Comparison of ENCODE assay signal across 8 cellular contexts in the genomic region with DNA sequence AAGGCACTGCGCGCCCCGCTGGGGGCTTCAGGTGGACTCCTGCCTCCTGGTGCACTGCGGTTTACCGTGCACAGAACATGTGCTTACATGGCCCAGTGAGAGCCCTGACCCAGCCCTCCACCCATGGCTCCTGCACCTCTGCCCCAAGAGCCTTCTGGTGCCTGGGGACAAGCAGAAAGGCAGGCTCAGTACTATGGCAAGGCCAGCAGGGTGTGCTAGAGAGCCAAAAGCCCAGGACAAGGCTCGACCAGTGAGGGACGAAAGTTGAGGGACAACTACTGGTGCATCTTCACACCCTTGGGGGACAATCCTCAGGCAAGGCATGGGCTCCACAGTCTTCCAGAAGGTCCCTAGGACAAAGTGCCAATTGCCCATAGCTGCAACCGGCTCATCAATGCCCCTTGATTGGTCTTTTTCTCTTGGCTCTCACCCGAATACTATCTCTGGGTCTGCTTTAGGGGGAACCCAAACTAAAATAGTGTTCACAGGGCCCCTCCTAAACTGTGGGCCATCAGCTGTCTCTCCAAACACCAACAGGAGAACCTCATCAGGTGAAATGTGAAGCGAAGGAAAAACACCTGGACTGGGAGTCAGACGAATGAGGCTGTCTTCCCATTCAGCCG. TPM values are rescaled to one million over a fixed set of nuclear protein-coding genes. Genes with fewer than 3 reads are reported as not detected.
A peak's percentile ranks its signal among the peaks of the same experiment; 100 is the strongest.
DNase-seq lines count a peak whose midpoint lies in the region; ATAC-seq and TF ChIP-seq lines count a peak whose summit lies in the region.

No MANE protein-coding gene starts in this region.

- intact Hi-C loops in left cardiac atrium (cut with DNase I), result loop anchor here in 1 of 2 donors (5.0 kb wide), 1 partner anchor 133 kb away; no protein-coding TSS in a partner anchor

- DNase-seq in Ammon's horn (ENCODE audit: low spot score) (peak; percentile 78), GM19240 (ENCODE audit: insufficient read length, low spot score) (peak; percentile 92), SKM-1 treated with dmso at 0.1 percent for 144 hours (lab: John Stamatoyannopoulos, UW; ENCODE audit: unreplicated experiment) (peak; percentile 71), left cardiac atrium (peak; percentile 51), retina (peak; percentile 50)
- peak; percentile 26 for DNase-seq in activated naive CD8-positive, alpha-beta T cell treated with anti-CD3 and anti-CD28 coated beads, Interleukin-2, amount 50 U/mL, for 16 hours (ENCODE audit: low read depth, low spot score)

- ATAC-seq in left cardiac atrium (peak; percentile 64 to 73), HG03520 (IDR thresholded peaks at IDR 0.05; ENCODE audit: unreplicated experiment) (no peak)

- TF ChIP-seq CTCF in LNCAP (IDR thresholded peaks at IDR 0.05), result peak; percentile 86

RNA-seq across cellular contexts. Expression of gene PGA5, which starts 13.5 kb away (rescaled TPM):
- total RNA-seq in left cardiac atrium, result under 1 TPM; 0.58 to 0.71 TPM

RNA-seq across cellular contexts. Expression of gene PGA4, which starts 32.4 kb away (rescaled TPM):
- 1 to 10 TPM in 1 of 2 donors, under 1 TPM in 1; 0.41 to 3.0 TPM for total RNA-seq in left cardiac atrium

RNA-seq across cellular contexts. Expression of gene VWCE, which starts 40.6 kb away (rescaled TPM):
- 1 to 10 TPM; 1.1 to 2.3 TPM for total RNA-seq in left cardiac atrium

RNA-seq across cellular contexts. Expression of gene PGA3, which starts 51.2 kb away (rescaled TPM):
- total RNA-seq in left cardiac atrium, result 1 to 10 TPM in 1 of 2 donors, under 1 TPM in 1; 0.97 to 3.6 TPM

Comparison
In these comparisons a context has a peak if more than half of its experiments do, and no peak if none do; other contexts are left out.
1. DNase-seq: peak in every context shown above with its lines; median percentile 92 in GM19240; 78 in Ammon's horn; 71 in SKM-1 treated with dmso at 0.1 percent for 144 hours; 51 in left cardiac atrium; 50 in retina; 26 in activated naive CD8-positive, alpha-beta T cell treated with anti-CD3 and anti-CD28 coated beads, Interleukin-2, amount 50 U/mL, for 16 hours.